26 cellular contexts compared by ENCODE assay signal in the genomic region with DNA sequence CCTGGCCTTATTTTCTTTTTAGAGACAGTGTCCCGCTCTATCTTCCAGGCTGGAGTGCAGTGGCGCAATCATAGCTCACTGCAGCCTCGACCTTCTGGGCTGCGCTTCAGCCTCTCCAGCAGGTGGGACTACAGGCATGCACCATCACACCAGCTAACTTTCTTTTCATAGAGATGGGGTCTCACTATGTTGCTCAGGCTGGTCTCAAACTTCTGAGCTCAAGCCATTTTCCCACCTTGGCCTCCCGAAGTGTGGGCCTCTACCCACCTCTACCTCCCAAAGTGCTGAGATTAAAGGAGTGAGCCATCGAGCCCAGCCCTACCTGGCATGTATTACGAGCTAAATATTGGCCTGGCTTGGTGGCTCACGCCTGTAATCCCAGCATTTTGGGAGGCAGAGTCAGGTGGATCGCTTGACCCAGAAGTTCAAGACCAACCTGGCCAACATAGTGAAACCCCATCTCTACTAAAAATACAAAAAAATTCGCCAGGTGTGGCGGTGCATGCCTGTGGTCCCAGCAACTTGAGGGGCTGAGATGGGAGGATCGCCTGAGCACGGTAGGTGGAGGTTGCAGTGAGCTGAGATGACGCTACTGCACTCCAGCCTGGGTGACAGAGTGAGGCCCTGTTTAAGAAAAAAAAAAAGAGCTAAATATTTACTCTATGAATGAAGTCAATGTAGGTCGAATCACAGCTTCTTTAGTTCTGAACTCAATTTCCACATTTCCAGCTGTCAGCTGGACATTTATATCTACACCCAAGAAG.
"Had no signal": no experiment of that assay in that cellular context is flagged by ENCODE, and none has a peak within 500 bp of the region (broad histone marks: within the 10 kb centered on the region; RNA-seq: fewer than 3 reads in every experiment).

No MANE protein-coding gene starts in this region.

- H3K79me2 ChIP-seq: parathyroid adenoma had no signal

- H3K27ac ChIP-seq: esophagus muscularis mucosa, heart right ventricle, left lung, lower lobe of right lung, parathyroid adenoma, psoas muscle, transverse colon had no signal

- H3K4me1 ChIP-seq: esophagus muscularis mucosa, heart right ventricle, left lung, lower lobe of right lung, parathyroid adenoma, psoas muscle, transverse colon had no signal

- H3K36me3 Mint-ChIP-seq: activated naive CD4-positive, alpha-beta T cell treated with anti-CD3 and anti-CD28 coated beads, Interleukin-2, amount 10 ng/mL, durations not matched to agents 7 days and 5 days; naive thymus-derived CD8-positive, alpha-beta T cell had no signal

- H3K9me3 Mint-ChIP-seq: activated CD4-positive, alpha-beta memory T cell treated with anti-CD3 and anti-CD28 coated beads, Interleukin-2, amount 10 ng/mL, durations not matched to agents 7 days and 5 days; activated CD4-positive, alpha-beta T cell treated with anti-CD3 and anti-CD28 coated beads, Interleukin-2, amount 10 ng/mL, durations not matched to agents 7 days and 5 days; activated naive CD4-positive, alpha-beta T cell treated with anti-CD3 and anti-CD28 coated beads, Interleukin-2, amount 10 ng/mL, durations not matched to agents 7 days and 5 days; activated T-cell treated with anti-CD3 and anti-CD28 coated beads, Interleukin-2, amount 50 U/mL, for 24 hours; naive thymus-derived CD8-positive, alpha-beta T cell; neural crest cell had no signal

- H3K9me3 ChIP-seq: esophagus muscularis mucosa, heart right ventricle, left lung, lower lobe of right lung, psoas muscle, transverse colon had no signal

- H3K27me3 ChIP-seq: esophagus muscularis mucosa, left lung, transverse colon had no signal

- DNase-seq: activated CD4-positive, alpha-beta memory T cell treated with anti-CD3 and anti-CD28 coated beads, Interleukin-2, amount 10 ng/mL, durations not matched to agents 7 days and 5 days; activated CD4-positive, alpha-beta T cell treated with anti-CD3 and anti-CD28 coated beads for 1 hour; activated CD4-positive, alpha-beta T cell treated with anti-CD3 and anti-CD28 coated beads, Interleukin-2, amount 10 ng/mL, durations not matched to agents 7 days and 5 days; activated CD8-positive, alpha-beta memory T cell treated with anti-CD3 and anti-CD28 coated beads, Interleukin-2, amount 50 U/mL, for 48 hours; activated gamma-delta T cell; activated naive CD4-positive, alpha-beta T cell treated with anti-CD3 and anti-CD28 coated beads, Interleukin-2, amount 10 ng/mL, durations not matched to agents 7 days and 5 days; activated T-cell treated with anti-CD3 and anti-CD28 coated beads, Interleukin-2, amount 50 U/mL, for 24 hours; amniotic stem cell; caudate nucleus; foreskin melanocyte; heart right ventricle; left lung; lower lobe of right lung; mesenchymal stem cell; naive thymus-derived CD8-positive, alpha-beta T cell; occipital lobe; psoas muscle; right cardiac atrium; stimulated activated CD4-positive, alpha-beta T cell treated with anti-CD3 and anti-CD28 coated beads, Interleukin-2, amount 100 ng/mL, for 48 hours; stimulated activated naive CD4-positive, alpha-beta T cell treated with Interleukin-2 at 50 U/mL for 16 hours; transverse colon had no signal

- H3K36me3 ChIP-seq: esophagus muscularis mucosa, heart right ventricle, left lung, lower lobe of right lung, transverse colon had no signal

- H3K27ac Mint-ChIP-seq: activated CD4-positive, alpha-beta memory T cell treated with anti-CD3 and anti-CD28 coated beads, Interleukin-2, amount 10 ng/mL, durations not matched to agents 7 days and 5 days; activated CD4-positive, alpha-beta T cell treated with anti-CD3 and anti-CD28 coated beads, Interleukin-2, amount 10 ng/mL, durations not matched to agents 7 days and 5 days; activated naive CD4-positive, alpha-beta T cell treated with anti-CD3 and anti-CD28 coated beads, Interleukin-2, amount 10 ng/mL, durations not matched to agents 7 days and 5 days; activated T-cell treated with anti-CD3 and anti-CD28 coated beads, Interleukin-2, amount 50 U/mL, for 24 hours; naive thymus-derived CD8-positive, alpha-beta T cell had no signal

- H3K9ac ChIP-seq: parathyroid adenoma had no signal

- ATAC-seq: left lung; lower lobe of right lung; naive thymus-derived CD8-positive, alpha-beta T cell; psoas muscle; right cardiac atrium had no signal

- H3K4me3 ChIP-seq: esophagus muscularis mucosa, heart right ventricle, left lung, lower lobe of right lung, psoas muscle, transverse colon had no signal

- FAIRE-seq: TTC549, urothelium cell line had no signal

- H2AFZ ChIP-seq: parathyroid adenoma had no signal
